ENCODE assay signal across 23 cellular contexts in genomic region chr9:135299651-135300345, GRCh38.
DNase-seq lines count a peak whose midpoint lies in the region; FAIRE-seq and TF ChIP-seq lines count a peak whose summit lies in the region.
"Had no signal": no experiment of that assay in that cellular context is flagged by ENCODE, and none has a peak within 500 bp of the region (broad histone marks: within the 10 kb centered on the region; RNA-seq: fewer than 3 reads in every experiment).

No MANE protein-coding gene starts in this region.

- intact Hi-C loops in kidney (cut with DNase I), result no loop called here
- intact Hi-C loops in spleen (cut with DNase I; ENCODE audit: low total_unique reads), result no loop called here

- WGBS in spleen, 5 donors, result 74 to 81% (median 79%) methylated on average over 10 to 16 of the region's 16 CpGs

- H3K27me3 ChIP-seq in spleen (replicated peaks in 1 of 7), result peaks cover 0 to 60% (median 17%) of the 10 kb centered on the region in 7 donors
- H3K27me3 ChIP-seq: Peyer's patch had no signal

- TF ChIP-seq CTCF in HEK293 (tag by site-specific recombination; IDR thresholded peaks at IDR 0.05), result no peak
- no peak for TF ChIP-seq CTCF in kidney (IDR thresholded peaks at IDR 0.05; ENCODE audit: borderline replicate concordance, extremely low read depth, insufficient read depth)
- TF ChIP-seq CTCF in spleen (IDR thresholded peaks at IDR 0.05 in 8 of 11, conservative IDR thresholded peaks at IDR 0.05 in 3 of 11), result no peak
- no peak for TF ChIP-seq CTCF in RWPE1 (conservative IDR thresholded peaks at IDR 0.05; ENCODE audit: low read depth)

- no peak overlapping the region for H3K27ac ChIP-seq in HEK293 (ENCODE audit: extremely low read depth, low read depth, low read length)
- no peak overlapping the region for H3K27ac ChIP-seq in kidney (ENCODE audit: low read depth in 2 of 2, low read length in 2 of 2)
- no peak overlapping the region for H3K27ac ChIP-seq in spleen
- no peak overlapping the region for H3K27ac ChIP-seq in RWPE1
- H3K27ac ChIP-seq: 22Rv1, HL-60, Peyer's patch had no signal

- CTCF ChIA-PET in HEK293 (lab: Yijun Ruan, JAX), result no interaction called here
- CTCF ChIA-PET in RWPE1 (lab: Yijun Ruan, JAX), result interaction anchor here (0.8 kb wide), 1 partner anchor 23 kb away, joined by 4 read pairs; no protein-coding TSS in a partner anchor

- H3K9ac ChIP-seq in kidney (ENCODE audit: low read length in 2 of 2), result no peak overlapping the region

- H3K36me3 ChIP-seq in HEK293 (ENCODE audit: control insufficient read depth in 2 of 2, insufficient read depth in 1 of 2, low read length in 2 of 2) (no peaks in the 10 kb centered on the region), kidney (ENCODE audit: control insufficient read depth in 1 of 2, insufficient read depth in 2 of 2, low read length in 2 of 2) (no peaks in the 10 kb centered on the region), spleen (no peaks in the 10 kb centered on the region)
- H3K36me3 ChIP-seq: HAP-1, Peyer's patch had no signal

- no peak for TF ChIP-seq POLR2A in spleen (IDR thresholded peaks at IDR 0.05)

- H3K4me1 ChIP-seq in HEK293 (ENCODE audit: control insufficient read depth, insufficient read depth, low read length), result no peaks in the 10 kb centered on the region
- no peaks in the 10 kb centered on the region for H3K4me1 ChIP-seq in kidney (ENCODE audit: control insufficient read depth in 1 of 2, insufficient read depth in 1 of 2, low read depth in 1 of 2, low read length in 2 of 2)
- H3K4me1 ChIP-seq in spleen, result no peaks in the 10 kb centered on the region
- H3K4me1 ChIP-seq: HAP-1, Peyer's patch had no signal

- POLR2A ChIA-PET in HEK293 (lab: Yijun Ruan, JAX) (no interaction called here), RWPE1 (lab: Yijun Ruan, JAX; ENCODE audit: low non-redundant PET) (no interaction called here)

- H3K4me3 ChIP-seq in HEK293 (ENCODE audit: low read depth, low read length), result no peak overlapping the region
- no peak overlapping the region for H3K4me3 ChIP-seq in kidney (ENCODE audit: low read length in 2 of 2)
- no peak overlapping the region for H3K4me3 ChIP-seq in spleen
- H3K4me3 ChIP-seq: HAP-1, Peyer's patch had no signal

- peak; percentile 44 for DNase-seq in NCI-H2171 treated with DMSO at 0.1 percent for 48 hours (lab: John Stamatoyannopoulos, UW)
- no peak for DNase-seq in NCI-H2171 (lab: John Stamatoyannopoulos, UW)
- peak; percentile 51 for DNase-seq in kidney
- peak; percentile 45 for DNase-seq in spleen
- DNase-seq in dedifferentiated amniotic fluid mesenchymal stem cell (ENCODE audit: extremely low spot score), result no peak
- no peak for DNase-seq in RWPE1 (ENCODE audit: low spot score)
- no peak for DNase-seq in NCI-H1694 treated with DMSO at 0.1 percent for 48 hours (lab: John Stamatoyannopoulos, UW)
- DNase-seq: CD4-positive, CD25-positive, alpha-beta regulatory T cell; COR-L47; DMS 273 treated with DMSO at 0.1 percent for 48 hours; DND-41; Karpas-422; MM.1S; NCI-H1092; NCI-H1436 treated with DMSO at 0.1 percent for 48 hours; NCI-H2081; Right ventricle myocardium superior had no signal

- FAIRE-seq in kidney (lab: Jason Lieb, UNC), result no peak
- FAIRE-seq: G401.6 had no signal

- H3K9me3 ChIP-seq in HEK293 (ENCODE audit: control insufficient read depth, insufficient read depth, low read depth, low read length) (no peaks in the 10 kb centered on the region), kidney (ENCODE audit: control insufficient read depth in 1 of 2, low read length in 2 of 2) (no peaks in the 10 kb centered on the region), spleen (no peaks in the 10 kb centered on the region)
- H3K9me3 ChIP-seq: HAP-1, Peyer's patch had no signal

TF ChIP-seq in HEK293, 187 proteins besides CTCF, POLR2A, EP300 and RAD21:
- TF ChIP-seq ZNF658 (tag by site-specific recombination; IDR thresholded peaks at IDR 0.05), result no peak
- 0 out of 2 replicates have a peak, but pooled peaks have one; percentile 13 for TF ChIP-seq ZBTB6 (tag by site-specific recombination; IDR thresholded peaks at IDR 0.05)

Comparison
In these comparisons a context has a peak if more than half of its experiments do, and no peak if none do; other contexts are left out.
1. DNase-seq: peak in NCI-H2171 treated with DMSO at 0.1 percent for 48 hours (single experiment), kidney (single experiment) and spleen (single experiment); none in NCI-H2171 (single experiment), dedifferentiated amniotic fluid mesenchymal stem cell (single experiment), RWPE1 (single experiment) and NCI-H1694 treated with DMSO at 0.1 percent for 48 hours (single experiment).